ENCODE assay signal across 1 cellular context in the genomic region with DNA sequence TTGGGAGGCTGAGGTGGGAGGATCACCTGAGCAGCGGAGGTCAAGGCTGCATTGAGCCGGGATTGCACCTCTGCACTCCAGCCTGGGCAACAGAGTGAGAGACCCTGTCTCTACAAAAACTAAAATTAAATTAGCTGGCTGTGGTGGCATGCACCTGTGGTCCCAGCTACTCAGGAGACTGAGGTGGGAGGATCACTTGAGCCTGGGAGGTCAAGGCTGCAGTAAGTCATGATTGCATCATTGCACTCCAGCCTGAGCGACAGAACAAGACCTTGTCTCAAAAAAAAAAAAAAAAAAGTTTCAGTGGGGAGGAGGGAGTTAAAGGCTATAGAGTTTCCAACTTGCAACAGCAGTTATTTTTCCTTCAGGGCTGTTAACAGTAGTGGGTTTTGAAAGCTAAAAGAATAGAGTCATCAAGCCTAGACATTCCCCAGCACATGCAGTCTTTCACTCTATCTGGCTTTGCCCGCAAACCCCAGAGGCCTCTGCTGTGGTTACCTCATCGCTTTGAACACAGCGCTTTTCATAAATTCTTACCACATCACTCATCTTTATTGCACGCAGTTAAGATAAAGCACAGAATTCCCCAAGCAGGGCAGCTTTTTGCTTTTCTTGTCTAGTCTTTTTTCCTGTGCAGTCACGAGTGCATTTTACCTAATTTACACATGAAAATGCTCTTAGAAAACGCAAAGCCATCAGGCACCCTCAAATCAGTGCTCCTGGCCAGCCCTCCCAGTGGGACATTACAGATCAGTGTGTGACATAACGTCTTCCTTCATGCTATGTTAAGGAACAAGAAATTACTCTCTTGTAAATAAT.
TF ChIP-seq lines count a peak whose summit lies in the region.

No MANE protein-coding gene starts in this region.

TF ChIP-seq in K562, 482 proteins besides CTCF, POLR2A, EP300 and RAD21 (continued from another document and continues in another):
- TF ChIP-seq, protein P1, sequence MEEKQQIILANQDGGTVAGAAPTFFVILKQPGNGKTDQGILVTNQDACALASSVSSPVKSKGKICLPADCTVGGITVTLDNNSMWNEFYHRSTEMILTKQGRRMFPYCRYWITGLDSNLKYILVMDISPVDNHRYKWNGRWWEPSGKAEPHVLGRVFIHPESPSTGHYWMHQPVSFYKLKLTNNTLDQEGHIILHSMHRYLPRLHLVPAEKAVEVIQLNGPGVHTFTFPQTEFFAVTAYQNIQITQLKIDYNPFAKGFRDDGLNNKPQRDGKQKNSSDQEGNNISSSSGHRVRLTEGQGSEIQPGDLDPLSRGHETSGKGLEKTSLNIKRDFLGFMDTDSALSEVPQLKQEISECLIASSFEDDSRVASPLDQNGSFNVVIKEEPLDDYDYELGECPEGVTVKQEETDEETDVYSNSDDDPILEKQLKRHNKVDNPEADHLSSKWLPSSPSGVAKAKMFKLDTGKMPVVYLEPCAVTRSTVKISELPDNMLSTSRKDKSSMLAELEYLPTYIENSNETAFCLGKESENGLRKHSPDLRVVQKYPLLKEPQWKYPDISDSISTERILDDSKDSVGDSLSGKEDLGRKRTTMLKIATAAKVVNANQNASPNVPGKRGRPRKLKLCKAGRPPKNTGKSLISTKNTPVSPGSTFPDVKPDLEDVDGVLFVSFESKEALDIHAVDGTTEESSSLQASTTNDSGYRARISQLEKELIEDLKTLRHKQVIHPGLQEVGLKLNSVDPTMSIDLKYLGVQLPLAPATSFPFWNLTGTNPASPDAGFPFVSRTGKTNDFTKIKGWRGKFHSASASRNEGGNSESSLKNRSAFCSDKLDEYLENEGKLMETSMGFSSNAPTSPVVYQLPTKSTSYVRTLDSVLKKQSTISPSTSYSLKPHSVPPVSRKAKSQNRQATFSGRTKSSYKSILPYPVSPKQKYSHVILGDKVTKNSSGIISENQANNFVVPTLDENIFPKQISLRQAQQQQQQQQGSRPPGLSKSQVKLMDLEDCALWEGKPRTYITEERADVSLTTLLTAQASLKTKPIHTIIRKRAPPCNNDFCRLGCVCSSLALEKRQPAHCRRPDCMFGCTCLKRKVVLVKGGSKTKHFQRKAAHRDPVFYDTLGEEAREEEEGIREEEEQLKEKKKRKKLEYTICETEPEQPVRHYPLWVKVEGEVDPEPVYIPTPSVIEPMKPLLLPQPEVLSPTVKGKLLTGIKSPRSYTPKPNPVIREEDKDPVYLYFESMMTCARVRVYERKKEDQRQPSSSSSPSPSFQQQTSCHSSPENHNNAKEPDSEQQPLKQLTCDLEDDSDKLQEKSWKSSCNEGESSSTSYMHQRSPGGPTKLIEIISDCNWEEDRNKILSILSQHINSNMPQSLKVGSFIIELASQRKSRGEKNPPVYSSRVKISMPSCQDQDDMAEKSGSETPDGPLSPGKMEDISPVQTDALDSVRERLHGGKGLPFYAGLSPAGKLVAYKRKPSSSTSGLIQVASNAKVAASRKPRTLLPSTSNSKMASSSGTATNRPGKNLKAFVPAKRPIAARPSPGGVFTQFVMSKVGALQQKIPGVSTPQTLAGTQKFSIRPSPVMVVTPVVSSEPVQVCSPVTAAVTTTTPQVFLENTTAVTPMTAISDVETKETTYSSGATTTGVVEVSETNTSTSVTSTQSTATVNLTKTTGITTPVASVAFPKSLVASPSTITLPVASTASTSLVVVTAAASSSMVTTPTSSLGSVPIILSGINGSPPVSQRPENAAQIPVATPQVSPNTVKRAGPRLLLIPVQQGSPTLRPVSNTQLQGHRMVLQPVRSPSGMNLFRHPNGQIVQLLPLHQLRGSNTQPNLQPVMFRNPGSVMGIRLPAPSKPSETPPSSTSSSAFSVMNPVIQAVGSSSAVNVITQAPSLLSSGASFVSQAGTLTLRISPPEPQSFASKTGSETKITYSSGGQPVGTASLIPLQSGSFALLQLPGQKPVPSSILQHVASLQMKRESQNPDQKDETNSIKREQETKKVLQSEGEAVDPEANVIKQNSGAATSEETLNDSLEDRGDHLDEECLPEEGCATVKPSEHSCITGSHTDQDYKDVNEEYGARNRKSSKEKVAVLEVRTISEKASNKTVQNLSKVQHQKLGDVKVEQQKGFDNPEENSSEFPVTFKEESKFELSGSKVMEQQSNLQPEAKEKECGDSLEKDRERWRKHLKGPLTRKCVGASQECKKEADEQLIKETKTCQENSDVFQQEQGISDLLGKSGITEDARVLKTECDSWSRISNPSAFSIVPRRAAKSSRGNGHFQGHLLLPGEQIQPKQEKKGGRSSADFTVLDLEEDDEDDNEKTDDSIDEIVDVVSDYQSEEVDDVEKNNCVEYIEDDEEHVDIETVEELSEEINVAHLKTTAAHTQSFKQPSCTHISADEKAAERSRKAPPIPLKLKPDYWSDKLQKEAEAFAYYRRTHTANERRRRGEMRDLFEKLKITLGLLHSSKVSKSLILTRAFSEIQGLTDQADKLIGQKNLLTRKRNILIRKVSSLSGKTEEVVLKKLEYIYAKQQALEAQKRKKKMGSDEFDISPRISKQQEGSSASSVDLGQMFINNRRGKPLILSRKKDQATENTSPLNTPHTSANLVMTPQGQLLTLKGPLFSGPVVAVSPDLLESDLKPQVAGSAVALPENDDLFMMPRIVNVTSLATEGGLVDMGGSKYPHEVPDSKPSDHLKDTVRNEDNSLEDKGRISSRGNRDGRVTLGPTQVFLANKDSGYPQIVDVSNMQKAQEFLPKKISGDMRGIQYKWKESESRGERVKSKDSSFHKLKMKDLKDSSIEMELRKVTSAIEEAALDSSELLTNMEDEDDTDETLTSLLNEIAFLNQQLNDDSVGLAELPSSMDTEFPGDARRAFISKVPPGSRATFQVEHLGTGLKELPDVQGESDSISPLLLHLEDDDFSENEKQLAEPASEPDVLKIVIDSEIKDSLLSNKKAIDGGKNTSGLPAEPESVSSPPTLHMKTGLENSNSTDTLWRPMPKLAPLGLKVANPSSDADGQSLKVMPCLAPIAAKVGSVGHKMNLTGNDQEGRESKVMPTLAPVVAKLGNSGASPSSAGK (IDR thresholded peaks at IDR 0.05), result peak; percentile 40; the same call in 1 of the 2 replicates
- TF ChIP-seq BCLAF1 (IDR thresholded peaks at IDR 0.05; ENCODE audit: borderline replicate concordance in 1 of 2, control insufficient read depth in 1 of 2, low read depth in 2 of 2, low read length in 1 of 2) (no peak), BDP1 (IDR thresholded peaks at IDR 0.05; ENCODE audit: insufficient read depth, insufficient read length) (no peak), ZNF23 (CRISPR knock-in tag; IDR thresholded peaks at IDR 0.05) (no peak), DEAF1 (CRISPR knock-in tag; IDR thresholded peaks at IDR 0.05) (no peak), TFAM (CRISPR knock-in tag; conservative IDR thresholded peaks at IDR 0.05) (no peak), ZNF24 (IDR thresholded peaks at IDR 0.05) (no peak), RB1 (IDR thresholded peaks at IDR 0.05; ENCODE audit: low read depth) (no peak), NKRF (IDR thresholded peaks at IDR 0.05; ENCODE audit: borderline replicate concordance) (no peak), PURB (CRISPR knock-in tag; IDR thresholded peaks at IDR 0.05; ENCODE audit: low read depth) (no peak), PHF20 (IDR thresholded peaks at IDR 0.05; ENCODE audit: partially characterized antibody) (no peak), BRF1 (IDR thresholded peaks at IDR 0.05; ENCODE audit: borderline replicate concordance, extremely low read depth, insufficient read length) (no peak), SNIP1 (IDR thresholded peaks at IDR 0.05; ENCODE audit: low read depth) (no peak), NFXL1 (CRISPR knock-in tag; IDR thresholded peaks at IDR 0.05) (no peak), STAG1 (CRISPR knock-in tag; IDR thresholded peaks at IDR 0.05; ENCODE audit: borderline replicate concordance) (no peak), CREM (IDR thresholded peaks at IDR 0.05; ENCODE audit: low read depth) (no peak), TAF9B (IDR thresholded peaks at IDR 0.05; ENCODE audit: partially characterized antibody) (no peak), ZNF778 (CRISPR knock-in tag; IDR thresholded peaks at IDR 0.05) (no peak)
- TF ChIP-seq, protein P2, sequence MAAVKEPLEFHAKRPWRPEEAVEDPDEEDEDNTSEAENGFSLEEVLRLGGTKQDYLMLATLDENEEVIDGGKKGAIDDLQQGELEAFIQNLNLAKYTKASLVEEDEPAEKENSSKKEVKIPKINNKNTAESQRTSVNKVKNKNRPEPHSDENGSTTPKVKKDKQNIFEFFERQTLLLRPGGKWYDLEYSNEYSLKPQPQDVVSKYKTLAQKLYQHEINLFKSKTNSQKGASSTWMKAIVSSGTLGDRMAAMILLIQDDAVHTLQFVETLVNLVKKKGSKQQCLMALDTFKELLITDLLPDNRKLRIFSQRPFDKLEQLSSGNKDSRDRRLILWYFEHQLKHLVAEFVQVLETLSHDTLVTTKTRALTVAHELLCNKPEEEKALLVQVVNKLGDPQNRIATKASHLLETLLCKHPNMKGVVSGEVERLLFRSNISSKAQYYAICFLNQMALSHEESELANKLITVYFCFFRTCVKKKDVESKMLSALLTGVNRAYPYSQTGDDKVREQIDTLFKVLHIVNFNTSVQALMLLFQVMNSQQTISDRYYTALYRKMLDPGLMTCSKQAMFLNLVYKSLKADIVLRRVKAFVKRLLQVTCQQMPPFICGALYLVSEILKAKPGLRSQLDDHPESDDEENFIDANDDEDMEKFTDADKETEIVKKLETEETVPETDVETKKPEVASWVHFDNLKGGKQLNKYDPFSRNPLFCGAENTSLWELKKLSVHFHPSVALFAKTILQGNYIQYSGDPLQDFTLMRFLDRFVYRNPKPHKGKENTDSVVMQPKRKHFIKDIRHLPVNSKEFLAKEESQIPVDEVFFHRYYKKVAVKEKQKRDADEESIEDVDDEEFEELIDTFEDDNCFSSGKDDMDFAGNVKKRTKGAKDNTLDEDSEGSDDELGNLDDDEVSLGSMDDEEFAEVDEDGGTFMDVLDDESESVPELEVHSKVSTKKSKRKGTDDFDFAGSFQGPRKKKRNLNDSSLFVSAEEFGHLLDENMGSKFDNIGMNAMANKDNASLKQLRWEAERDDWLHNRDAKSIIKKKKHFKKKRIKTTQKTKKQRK (IDR thresholded peaks at IDR 0.05; ENCODE audit: borderline replicate concordance, low read depth, low read length), result no peak
- TF ChIP-seq, protein P3, sequence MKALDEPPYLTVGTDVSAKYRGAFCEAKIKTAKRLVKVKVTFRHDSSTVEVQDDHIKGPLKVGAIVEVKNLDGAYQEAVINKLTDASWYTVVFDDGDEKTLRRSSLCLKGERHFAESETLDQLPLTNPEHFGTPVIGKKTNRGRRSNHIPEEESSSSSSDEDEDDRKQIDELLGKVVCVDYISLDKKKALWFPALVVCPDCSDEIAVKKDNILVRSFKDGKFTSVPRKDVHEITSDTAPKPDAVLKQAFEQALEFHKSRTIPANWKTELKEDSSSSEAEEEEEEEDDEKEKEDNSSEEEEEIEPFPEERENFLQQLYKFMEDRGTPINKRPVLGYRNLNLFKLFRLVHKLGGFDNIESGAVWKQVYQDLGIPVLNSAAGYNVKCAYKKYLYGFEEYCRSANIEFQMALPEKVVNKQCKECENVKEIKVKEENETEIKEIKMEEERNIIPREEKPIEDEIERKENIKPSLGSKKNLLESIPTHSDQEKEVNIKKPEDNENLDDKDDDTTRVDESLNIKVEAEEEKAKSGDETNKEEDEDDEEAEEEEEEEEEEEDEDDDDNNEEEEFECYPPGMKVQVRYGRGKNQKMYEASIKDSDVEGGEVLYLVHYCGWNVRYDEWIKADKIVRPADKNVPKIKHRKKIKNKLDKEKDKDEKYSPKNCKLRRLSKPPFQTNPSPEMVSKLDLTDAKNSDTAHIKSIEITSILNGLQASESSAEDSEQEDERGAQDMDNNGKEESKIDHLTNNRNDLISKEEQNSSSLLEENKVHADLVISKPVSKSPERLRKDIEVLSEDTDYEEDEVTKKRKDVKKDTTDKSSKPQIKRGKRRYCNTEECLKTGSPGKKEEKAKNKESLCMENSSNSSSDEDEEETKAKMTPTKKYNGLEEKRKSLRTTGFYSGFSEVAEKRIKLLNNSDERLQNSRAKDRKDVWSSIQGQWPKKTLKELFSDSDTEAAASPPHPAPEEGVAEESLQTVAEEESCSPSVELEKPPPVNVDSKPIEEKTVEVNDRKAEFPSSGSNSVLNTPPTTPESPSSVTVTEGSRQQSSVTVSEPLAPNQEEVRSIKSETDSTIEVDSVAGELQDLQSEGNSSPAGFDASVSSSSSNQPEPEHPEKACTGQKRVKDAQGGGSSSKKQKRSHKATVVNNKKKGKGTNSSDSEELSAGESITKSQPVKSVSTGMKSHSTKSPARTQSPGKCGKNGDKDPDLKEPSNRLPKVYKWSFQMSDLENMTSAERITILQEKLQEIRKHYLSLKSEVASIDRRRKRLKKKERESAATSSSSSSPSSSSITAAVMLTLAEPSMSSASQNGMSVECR (CRISPR knock-in tag; IDR thresholded peaks at IDR 0.05), result no peak
